In the genomic region with DNA sequence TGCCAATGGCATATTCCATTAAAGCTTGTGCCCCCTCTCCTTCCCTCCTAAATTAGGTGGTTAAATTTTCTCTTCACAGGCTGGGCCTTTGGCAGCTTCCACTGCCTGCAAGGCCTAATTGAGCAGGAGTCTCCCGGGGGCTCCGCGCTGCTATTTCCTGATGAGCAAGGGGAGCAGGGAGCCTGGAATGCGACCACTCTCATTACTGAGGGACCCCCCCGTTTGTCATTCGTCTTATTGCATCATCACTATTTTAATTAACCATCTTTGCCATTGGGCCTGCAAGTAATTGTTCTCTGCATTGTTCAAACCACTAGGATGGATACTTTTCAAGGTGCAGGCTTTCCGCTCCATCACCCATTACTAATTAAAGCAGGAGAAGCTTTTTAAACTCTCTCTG, we compare ENCODE assay signal across 1 cellular context.
TF ChIP-seq lines count a peak whose summit lies in the region.

No MANE protein-coding gene starts in this region.

TF ChIP-seq in H1, 55 proteins besides CTCF, POLR2A, EP300 and RAD21:
- no peak for TF ChIP-seq HDAC2 (IDR thresholded peaks at IDR 0.05; ENCODE audit: borderline replicate concordance in 1 of 2, low read depth in 2 of 2, low read length in 2 of 2)
- TF ChIP-seq SRF (IDR thresholded peaks at IDR 0.05; ENCODE audit: low read depth, low read length), result no peak
- peak; percentile 87 for TF ChIP-seq CEBPB (IDR thresholded peaks at IDR 0.05; ENCODE audit: low read depth, low read length)
- no peak for TF ChIP-seq RFX5 (IDR thresholded peaks at IDR 0.05; ENCODE audit: borderline replicate concordance, low read depth, low read length)
